ENCODE assay signal across 26 cellular contexts in genomic region chr5:39116347-39116899, GRCh38. TPM values are rescaled to one million over a fixed set of nuclear protein-coding genes. Genes with fewer than 3 reads are reported as not detected.
DNase-seq lines count a peak whose midpoint lies in the region; ATAC-seq and TF ChIP-seq lines count a peak whose summit lies in the region.
"Had no signal": no experiment of that assay in that cellular context is flagged by ENCODE, and none has a peak within 500 bp of the region (broad histone marks: within the 10 kb centered on the region; RNA-seq: fewer than 3 reads in every experiment).

No MANE protein-coding gene starts in this region.

- peaks cover 3% of the 10 kb centered on the region; the same call in 1 of the 2 replicates for H3K4me1 ChIP-seq in IMR-90 (ENCODE audit: control insufficient read depth, insufficient read depth, low read length)
- H3K4me1 ChIP-seq: HAP-1, upper lobe of right lung had no signal

- H4K5ac ChIP-seq in IMR-90 (ENCODE audit: low read depth, low read length), result no peak overlapping the region; the same call in 1 of the 2 replicates

- H2BK120ac ChIP-seq in IMR-90 (ENCODE audit: low read depth, low read length), result peak overlapping the region; percentile 1; the same call in 1 of the 2 replicates

- no peak overlapping the region for H3K27ac ChIP-seq in IMR-90 (ENCODE audit: insufficient read depth, low read length)
- H3K27ac ChIP-seq: brain microvascular endothelial cell, esophagus muscularis mucosa, upper lobe of right lung had no signal

- no peak overlapping the region for H3K4ac ChIP-seq in IMR-90 (ENCODE audit: low read depth, low read length)

- H2BK5ac ChIP-seq in IMR-90 (ENCODE audit: low read depth, low read length, poor library complexity, severe bottlenecking), result no peak overlapping the region

- H3K27me3 ChIP-seq in IMR-90 (ENCODE audit: control insufficient read depth, insufficient read depth, low read length), result no peaks in the 10 kb centered on the region
- H3K27me3 ChIP-seq: adrenal gland, brain microvascular endothelial cell, esophagus muscularis mucosa, upper lobe of right lung had no signal

- H4K91ac ChIP-seq in IMR-90 (ENCODE audit: insufficient read depth, low read depth, low read length), result no peak overlapping the region

- no peaks in the 10 kb centered on the region for H3K9me3 ChIP-seq in IMR-90 (ENCODE audit: control insufficient read depth, insufficient read depth, low read length)
- H3K9me3 ChIP-seq: adrenal gland, esophagus muscularis mucosa, HAP-1, SK-N-SH, upper lobe of right lung had no signal

- TF ChIP-seq POLR2A in IMR-90 (IDR thresholded peaks at IDR 0.05; ENCODE audit: low read depth, low read length), result no peak

- H3K56ac ChIP-seq in IMR-90 (ENCODE audit: extremely low read depth, insufficient read depth, low read length), result no peak overlapping the region

- no peak overlapping the region for H3K4me3 Mint-ChIP-seq in activated CD8-positive, alpha-beta memory T cell treated with anti-CD3 and anti-CD28 coated beads, Interleukin-2, amount 10 ng/mL, durations not matched to agents 7 days and 5 days
- H3K4me3 Mint-ChIP-seq in activated naive CD8-positive, alpha-beta T cell treated with anti-CD3 and anti-CD28 coated beads for 36 hours, result no peak overlapping the region
- no peak overlapping the region for H3K4me3 Mint-ChIP-seq in natural killer cell
- H3K4me3 Mint-ChIP-seq: activated B cell treated with CpG ODN at 0.5 μM for 24 hours; activated T-cell treated with anti-CD3 and anti-CD28 coated beads, Interleukin-2, amount 50 U/mL, for 4 hours; T-helper 2 cell treated with Interferon-gamma antibody and Interleukin-4, amounts not matched to agents 5 μg/mL and 100 μg/mL, for 36 hours had no signal

- H2AFZ ChIP-seq in IMR-90 (replicated peaks; ENCODE audit: low read length, poor library complexity), result no peak overlapping the region

- H3K4me3 ChIP-seq in IMR-90 (ENCODE audit: insufficient read depth, low read depth, low read length), result no peak overlapping the region
- H3K4me3 ChIP-seq: esophagus muscularis mucosa, HAP-1, upper lobe of right lung had no signal

- peak overlapping the region; percentile 5; the same call in 1 of the 2 replicates for H3K14ac ChIP-seq in IMR-90 (replicated peaks; ENCODE audit: low read depth, low read length)

- H3K18ac ChIP-seq in IMR-90 (ENCODE audit: low read depth, low read length), result peak overlapping the region; percentile 38; the same call in 1 of the 2 replicates

- H3K36me3 Mint-ChIP-seq in activated CD8-positive, alpha-beta memory T cell treated with anti-CD3 and anti-CD28 coated beads, Interleukin-2, amount 10 ng/mL, durations not matched to agents 7 days and 5 days, result peaks cover 64% of the 10 kb centered on the region
- peaks cover 24% of the 10 kb centered on the region for H3K36me3 Mint-ChIP-seq in activated naive CD8-positive, alpha-beta T cell treated with anti-CD3 and anti-CD28 coated beads for 36 hours
- H3K36me3 Mint-ChIP-seq in natural killer cell, result peaks cover 28% of the 10 kb centered on the region

- no peak overlapping the region for H3K23ac ChIP-seq in IMR-90 (ENCODE audit: low read depth, low read length)

- no CpG with 5 or more reads among the region's 3 CpGs for whole genome bisulfite sequencing in IMR-90 (ENCODE audit: extremely low coverage in 2 of 2, insufficient read length in 1 of 2), 2 experiments

- ATAC-seq in activated CD8-positive, alpha-beta memory T cell treated with anti-CD3 and anti-CD28 coated beads, Interleukin-2, amount 10 ng/mL, durations not matched to agents 7 days and 5 days, result no peak
- ATAC-seq in IMR-90 (ENCODE audit: low read depth) (no peak), natural killer cell (peak in 1 of 3 donors; percentile 41), HG03139 (IDR thresholded peaks at IDR 0.05; ENCODE audit: unreplicated experiment) (no peak)
- ATAC-seq: activated T-cell treated with anti-CD3 and anti-CD28 coated beads, Interleukin-2, amount 50 U/mL, for 4 hours; upper lobe of right lung had no signal

- no peak for DNase-seq in activated CD8-positive, alpha-beta memory T cell treated with anti-CD3 and anti-CD28 coated beads, Interleukin-2, amount 10 ng/mL, durations not matched to agents 7 days and 5 days
- no peak for DNase-seq in activated CD8-positive, alpha-beta memory T cell treated with anti-CD3 and anti-CD28 coated beads for 24 hours
- DNase-seq in IMR-90 (no peak), natural killer cell (no peak), HEK293T (ENCODE audit: extremely low spot score) (no peak), AG08396 (ENCODE audit: low spot score) (no peak)
- DNase-seq in activated naive CD8-positive, alpha-beta T cell treated with anti-CD3 and anti-CD28 coated beads for 36 hours, result no peak
- DNase-seq: activated B cell treated with CpG ODN at 0.5 μM for 24 hours; activated CD4-positive, alpha-beta T cell treated with anti-CD3 and anti-CD28 coated beads, Interleukin-2, amount 50 U/mL, for 48 hours; activated T-cell treated with anti-CD3 and anti-CD28 coated beads, Interleukin-2, amount 50 U/mL, for 4 hours; brain microvascular endothelial cell; Calu3; effector CD8-positive, alpha-beta T cell; foreskin melanocyte; mesenchymal stem cell; NCI-H1105 treated with DMSO at 0.1 percent for 48 hours; NCI-H2081 treated with DMSO at 0.1 percent for 48 hours; NCI-H774; nucleus accumbens; SK-N-SH; upper lobe of right lung had no signal

- POLR2A ChIA-PET in IMR-90 (lab: Charles Lee; ENCODE audit: unreplicated experiment) (no interaction called here), HEK293T (lab: Yijun Ruan, JAX) (no interaction called here)

- no peak overlapping the region for H2AK9ac ChIP-seq in IMR-90 (replicated peaks; ENCODE audit: low read depth, low read length, poor library complexity)

- in situ Hi-C loops in IMR-90 (cut with MboI; ENCODE audit: low sequenced_read_pairs), result no loop called here

- H3K9me1 ChIP-seq in IMR-90 (ENCODE audit: insufficient read depth, low read length), result no peaks in the 10 kb centered on the region

- no peaks in the 10 kb centered on the region for H4K20me1 ChIP-seq in IMR-90 (ENCODE audit: insufficient read depth, low read length)

- H3K79me1 ChIP-seq in IMR-90 (ENCODE audit: low read depth in 1 of 2, low read length in 2 of 2), result no peaks in the 10 kb centered on the region

- dilution Hi-C loops in IMR-90 (cut with HindIII; ENCODE audit: low sequenced_read_pairs, unreplicated experiment), result no loop called here

- intact Hi-C loops in IMR-90 (cut with micrococcal nuclease) (no loop called here), natural killer cell (cut with micrococcal nuclease) (no loop called here)

- peak overlapping the region in 1 of 2 experiments; percentile 64; a peak in 1 of 4 replicates for H4K8ac ChIP-seq in IMR-90 (ENCODE audit: low read depth in 2 of 2, low read length in 2 of 2)

- H2AK5ac ChIP-seq in IMR-90 (ENCODE audit: low read depth, low read length), result 0 out of 2 replicates have a peak overlapping the region, but pooled peaks have one; percentile 35

- H3K27me3 Mint-ChIP-seq in activated CD8-positive, alpha-beta memory T cell treated with anti-CD3 and anti-CD28 coated beads, Interleukin-2, amount 10 ng/mL, durations not matched to agents 7 days and 5 days, result no peaks in the 10 kb centered on the region
- no peaks in the 10 kb centered on the region for H3K27me3 Mint-ChIP-seq in activated naive CD8-positive, alpha-beta T cell treated with anti-CD3 and anti-CD28 coated beads for 36 hours
- no peaks in the 10 kb centered on the region for H3K27me3 Mint-ChIP-seq in natural killer cell (ENCODE audit: low read depth in 2 of 2)

- no TSS peak for BruUV-seq in IMR-90 (replicated peaks; lab: Mats Ljungman, UMichigan)

- CTCF ChIA-PET in activated CD8-positive, alpha-beta memory T cell treated with anti-CD3 and anti-CD28 coated beads, Interleukin-2, amount 10 ng/mL, durations not matched to agents 7 days and 5 days (lab: Charles Lee), result no interaction called here
- CTCF ChIA-PET in IMR-90 (lab: Yijun Ruan, JAX), result interaction anchor here (0.7 to 0.8 kb wide), 2 partner anchors 11 to 35 kb away, joined by 3 read pairs; no protein-coding TSS in a partner anchor
- CTCF ChIA-PET in HEK293T (lab: Yijun Ruan, JAX), result no interaction called here

- no peak overlapping the region for H3K9ac ChIP-seq in IMR-90 (ENCODE audit: low read depth, low read length)
- H3K9ac ChIP-seq: SK-N-SH had no signal

- H2BK15ac ChIP-seq in IMR-90 (ENCODE audit: low read depth, low read length), result no peak overlapping the region

- no peak overlapping the region for H3K4me2 ChIP-seq in IMR-90 (ENCODE audit: low read depth, low read length)

- H2BK20ac ChIP-seq in IMR-90 (ENCODE audit: low read depth, low read length), result peak overlapping the region; percentile 69

- no peaks in the 10 kb centered on the region for H3K36me3 ChIP-seq in IMR-90 (ENCODE audit: control insufficient read depth, insufficient read depth, low read length)
- H3K36me3 ChIP-seq: adrenal gland, brain microvascular endothelial cell, esophagus muscularis mucosa, HAP-1 had no signal

- H3K27ac Mint-ChIP-seq in activated CD8-positive, alpha-beta memory T cell treated with anti-CD3 and anti-CD28 coated beads, Interleukin-2, amount 10 ng/mL, durations not matched to agents 7 days and 5 days, result peak overlapping the region; percentile 6
- H3K27ac Mint-ChIP-seq in activated naive CD8-positive, alpha-beta T cell treated with anti-CD3 and anti-CD28 coated beads for 36 hours, result peak overlapping the region; percentile 84
- H3K27ac Mint-ChIP-seq in natural killer cell, result peak overlapping the region; percentile 29 to 66
- H3K27ac Mint-ChIP-seq: activated B cell treated with CpG ODN at 0.5 μM for 24 hours; T-helper 2 cell treated with Interferon-gamma antibody and Interleukin-4, amounts not matched to agents 5 μg/mL and 100 μg/mL, for 36 hours had no signal

- H3K9me3 Mint-ChIP-seq in activated CD8-positive, alpha-beta memory T cell treated with anti-CD3 and anti-CD28 coated beads, Interleukin-2, amount 10 ng/mL, durations not matched to agents 7 days and 5 days (ENCODE audit: low read depth), result no peaks in the 10 kb centered on the region
- no peaks in the 10 kb centered on the region for H3K9me3 Mint-ChIP-seq in activated naive CD8-positive, alpha-beta T cell treated with anti-CD3 and anti-CD28 coated beads for 36 hours
- no peaks in the 10 kb centered on the region for H3K9me3 Mint-ChIP-seq in natural killer cell
- H3K9me3 Mint-ChIP-seq: activated B cell treated with CpG ODN at 0.5 μM for 24 hours; activated T-cell treated with anti-CD3 and anti-CD28 coated beads, Interleukin-2, amount 50 U/mL, for 4 hours; T-helper 2 cell treated with Interferon-gamma antibody and Interleukin-4, amounts not matched to agents 5 μg/mL and 100 μg/mL, for 36 hours had no signal

- TF ChIP-seq CTCF in IMR-90 (conservative IDR thresholded peaks at IDR 0.05; ENCODE audit: low read depth, low read length) (no peak), natural killer cell (IDR thresholded peaks at IDR 0.05) (no peak)

- TF ChIP-seq RAD21 in IMR-90 (IDR thresholded peaks at IDR 0.05; ENCODE audit: low read length), result no peak

- peaks cover 21% of the 10 kb centered on the region for H3K4me1 Mint-ChIP-seq in activated CD8-positive, alpha-beta memory T cell treated with anti-CD3 and anti-CD28 coated beads, Interleukin-2, amount 10 ng/mL, durations not matched to agents 7 days and 5 days
- peaks cover 54% of the 10 kb centered on the region for H3K4me1 Mint-ChIP-seq in activated naive CD8-positive, alpha-beta T cell treated with anti-CD3 and anti-CD28 coated beads for 36 hours
- H3K4me1 Mint-ChIP-seq in natural killer cell, result peaks cover 9 to 10% of the 10 kb centered on the region in 2 donors
- H3K4me1 Mint-ChIP-seq: activated B cell treated with CpG ODN at 0.5 μM for 24 hours had no signal

RNA-seq across cellular contexts. Expression of gene RICTOR, which starts 42.2 kb away (rescaled TPM):
- 10 to 100 TPM; 40.2 to 50.5 TPM for total RNA-seq in activated CD8-positive, alpha-beta memory T cell treated with anti-CD3 and anti-CD28 coated beads, Interleukin-2, amount 10 ng/mL, durations not matched to agents 7 days and 5 days
- 35.7 and 45.0 TPM in 2 replicates for total RNA-seq in IMR-90 (2012; rRNA removed)
- 2.8 and 4.1 TPM in 2 replicates for polyA plus RNA-seq in IMR-90 (2012; rRNA removed)
- 0.29 and 0.67 TPM in 2 replicates for polyA plus RNA-seq in IMR-90 (2012; cell fraction: cytosol; rRNA removed)
- polyA plus RNA-seq in IMR-90 (2012; cell fraction: nucleus; rRNA removed; ENCODE audit: low replicate concordance), result 1.7 and 19.0 TPM in 2 replicates
- 10 to 100 TPM; 19.7 to 21.5 TPM for total RNA-seq in activated naive CD8-positive, alpha-beta T cell treated with anti-CD3 and anti-CD28 coated beads for 36 hours
- 100 to 1,000 TPM; 103 to 105 (median 103) TPM for total RNA-seq in natural killer cell

Comparison
In these comparisons a context has a peak if more than half of its experiments do, and no peak if none do; other contexts are left out.
1. H3K27ac Mint-ChIP-seq: peak in every context shown above with its lines; median percentile 84 in activated naive CD8-positive, alpha-beta T cell treated with anti-CD3 and anti-CD28 coated beads for 36 hours; 48 in natural killer cell; 6 in activated CD8-positive, alpha-beta memory T cell treated with anti-CD3 and anti-CD28 coated beads, Interleukin-2, amount 10 ng/mL, durations not matched to agents 7 days and 5 days.